Comparison of ENCODE assay signal across 1 cellular context in the genomic region with DNA sequence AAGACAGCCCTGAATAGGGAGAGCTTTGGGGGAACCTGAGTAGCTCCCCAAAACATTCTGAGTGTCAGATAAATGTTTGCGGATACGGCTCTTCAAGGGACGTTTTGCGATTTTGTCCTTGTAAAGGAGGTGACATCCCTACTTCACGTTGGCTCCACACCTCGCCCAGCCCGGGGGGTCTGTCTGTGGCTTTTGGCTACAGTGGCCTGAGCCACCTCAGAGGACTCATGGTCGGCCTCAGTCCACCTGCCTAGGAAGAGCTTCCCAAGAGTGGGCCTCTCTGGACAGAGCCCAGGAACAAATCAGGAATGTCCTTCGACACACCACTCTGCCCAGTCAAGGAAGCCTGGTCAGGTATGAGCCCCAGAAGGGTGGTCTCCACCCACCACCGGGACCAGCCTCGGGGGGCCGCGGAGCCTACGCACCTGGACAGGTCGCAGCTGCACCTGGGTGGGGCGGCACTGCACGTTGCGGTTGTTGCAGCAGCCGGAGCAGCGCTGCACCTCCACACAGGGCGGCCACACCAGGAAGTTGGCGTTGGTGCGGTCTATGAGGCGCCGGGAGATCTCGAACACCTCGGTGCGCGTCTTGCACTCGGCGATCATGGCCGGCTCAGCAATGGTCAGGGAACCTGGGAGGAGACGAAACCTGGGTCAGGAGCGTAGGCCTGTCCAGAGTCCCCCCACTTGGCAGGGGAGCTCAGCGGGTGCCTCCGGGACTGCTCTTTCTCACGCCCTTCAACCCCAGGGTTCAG.
TF ChIP-seq lines count a peak whose summit lies in the region.

No MANE protein-coding gene starts in this region.

TF ChIP-seq in endothelial cell of umbilical vein, 7 proteins besides CTCF, POLR2A, EP300 and RAD21:
- TF ChIP-seq MAX (IDR thresholded peaks at IDR 0.05; ENCODE audit: insufficient read depth, insufficient read length) (no peak), MYC (IDR thresholded peaks at IDR 0.05; ENCODE audit: low read depth, low read length) (no peak), FOS (IDR thresholded peaks at IDR 0.05; ENCODE audit: borderline replicate concordance, insufficient read depth, low read length) (no peak), GATA2 (IDR thresholded peaks at IDR 0.05; ENCODE audit: insufficient read depth, insufficient read length, low read depth, low read length) (no peak), POLR2AphosphoS5 (IDR thresholded peaks at IDR 0.05; ENCODE audit: insufficient read depth, low read depth, low read length) (no peak), JUN (IDR thresholded peaks at IDR 0.05; ENCODE audit: borderline replicate concordance, insufficient read depth, insufficient read length, low read depth) (no peak), EZH2 (IDR thresholded peaks at IDR 0.05; ENCODE audit: borderline replicate concordance, low read depth, low read length, severe bottlenecking) (no peak)
